Comparison of ENCODE assay signal across 10 cellular contexts in the genomic region with DNA sequence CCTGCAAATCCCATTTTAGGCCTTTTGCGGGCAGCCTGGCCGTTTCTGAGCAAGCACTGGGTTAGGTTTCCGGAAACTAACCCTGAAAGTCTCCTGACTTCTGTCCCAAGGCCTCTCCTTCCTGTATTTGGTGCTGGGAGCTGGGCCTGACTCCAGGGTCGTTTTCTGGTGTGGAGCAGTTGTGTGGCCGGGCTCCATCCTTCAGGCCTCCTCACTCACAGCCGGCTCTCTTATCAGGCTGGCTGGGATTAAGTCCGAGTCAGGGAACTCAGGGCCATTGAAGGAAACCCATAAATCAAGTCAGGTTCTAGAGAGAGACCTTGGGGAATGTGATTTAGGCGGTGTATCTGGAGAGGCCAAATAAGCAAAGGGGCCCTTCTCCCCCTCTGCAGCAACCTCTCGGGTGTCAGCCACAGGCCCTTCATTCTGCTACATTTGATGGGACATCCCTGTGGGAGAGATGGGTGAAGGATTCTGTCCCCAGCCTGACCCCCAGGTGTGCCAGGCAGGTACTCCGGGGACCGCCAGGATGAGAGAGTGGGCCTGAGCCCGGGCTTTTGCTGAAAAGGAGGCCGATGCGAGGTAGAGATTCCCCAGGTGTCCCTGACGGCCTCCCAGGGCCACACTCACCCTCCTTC. TPM values are rescaled to one million over a fixed set of nuclear protein-coding genes. Genes with fewer than 3 reads are reported as not detected.
A peak's percentile ranks its signal among the peaks of the same experiment; 100 is the strongest.
DNase-seq lines count a peak whose midpoint lies in the region; ATAC-seq and TF ChIP-seq lines count a peak whose summit lies in the region.
"Had no signal": no experiment of that assay in that cellular context is flagged by ENCODE, and none has a peak within 500 bp of the region (broad histone marks: within the 10 kb centered on the region; RNA-seq: fewer than 3 reads in every experiment).

No MANE protein-coding gene starts in this region.

- TF ChIP-seq CTCF in foreskin keratinocyte (conservative IDR thresholded peaks at IDR 0.05) (no peak), prostate gland (IDR thresholded peaks at IDR 0.05) (no peak), ascending aorta (IDR thresholded peaks at IDR 0.05) (no peak)

- peaks cover 90% of the 10 kb centered on the region for H3K27me3 ChIP-seq in H7 (ENCODE audit: control insufficient read depth, insufficient read depth, low read length)
- H3K27me3 ChIP-seq in foreskin keratinocyte: no peaks in the 10 kb centered on the region
- no peaks in the 10 kb centered on the region for H3K27me3 ChIP-seq in prostate gland (replicated peaks; ENCODE audit: insufficient read depth)
- peaks cover 21% of the 10 kb centered on the region for H3K27me3 ChIP-seq in ascending aorta

- intact Hi-C loops in prostate gland (cut with DNase I) (no loop called here), ascending aorta (cut with DNase I) (no loop called here)

- H3K36me3 ChIP-seq in H7 (replicated peaks; ENCODE audit: control insufficient read depth, insufficient read depth, low read length): no peaks in the 10 kb centered on the region
- H3K36me3 ChIP-seq in prostate gland: no peaks in the 10 kb centered on the region
- no peaks in the 10 kb centered on the region for H3K36me3 ChIP-seq in ascending aorta

- H3K27ac ChIP-seq in foreskin keratinocyte (peak overlapping the region; percentile 76), prostate gland (peak overlapping the region; percentile 68 to 75), ascending aorta (no peak overlapping the region)

- ATAC-seq in foreskin keratinocyte (no peak), GM18517 (IDR thresholded peaks at IDR 0.05; ENCODE audit: unreplicated experiment) (no peak)

- H3K4me1 ChIP-seq in foreskin keratinocyte (peaks cover 18% of the 10 kb centered on the region), prostate gland (replicated peaks) (peaks cover 4% of the 10 kb centered on the region), ascending aorta (peaks cover 2 to 11% of the 10 kb centered on the region in 2 donors)

- H3K4me3 ChIP-seq in H7 (ENCODE audit: insufficient read depth, low read depth, low read length) (no peak overlapping the region; the same call in 1 of the 2 replicates), prostate gland (peak overlapping the region; percentile 47 to 59), ascending aorta (no peak overlapping the region)

- DNase-seq in H7 (peak; percentile 55), SK-N-DZ (ENCODE audit: low spot score) (peak; percentile 71), foreskin keratinocyte (peak in 1 of 2 donors; percentile 58), prostate gland (ENCODE audit: low spot score) (no peak), NCI-H524 (lab: John Stamatoyannopoulos, UW) (no peak), hepatic stellate cell (ENCODE audit: low spot score) (no peak), ascending aorta (ENCODE audit: low spot score in 2 of 2) (no peak)
- DNase-seq: effector CD4-positive, alpha-beta T cell; NCI-H526 had no signal

- no peaks in the 10 kb centered on the region for H3K9me3 ChIP-seq in prostate gland
- no peaks in the 10 kb centered on the region for H3K9me3 ChIP-seq in ascending aorta

- 39% methylated on average over 15 of the region's 15 CpGs for WGBS in prostate gland

- TF ChIP-seq POLR2A in prostate gland (IDR thresholded peaks at IDR 0.05): no peak

RNA-seq across cellular contexts. Expression of a gene that starts 3.3 kb away (rescaled TPM):
- 0.11 and 1.1 TPM in 2 replicates for total RNA-seq in H7 (2014; rRNA removed; shearing (Covaris generic))
- 61.7 and 63.5 TPM in 2 replicates for polyA plus RNA-seq in SK-N-DZ (2014; cell fraction: cytosol; rRNA removed)
- polyA plus RNA-seq in SK-N-DZ (2014; cell fraction: nucleus; rRNA removed): 52.1 and 84.8 TPM in 2 replicates
- total RNA-seq in foreskin keratinocyte (8.3 and 9.0 TPM in 2 replicates), prostate gland (10 to 100 TPM; 10.4 to 19.9 TPM), ascending aorta (not detected)
- 8.9 and 9.4 TPM in 2 replicates for polyA plus RNA-seq in foreskin keratinocyte

Comparison
In these comparisons a context has a peak if more than half of its experiments do, and no peak if none do; other contexts are left out.
1. DNase-seq: peak in H7 (single experiment) and SK-N-DZ (single experiment); none in prostate gland (single experiment), NCI-H524 (0 of 2), hepatic stellate cell (single experiment) and ascending aorta (0 of 2).
2. H3K4me3 ChIP-seq: peak in prostate gland (2 of 2); none in H7 (single experiment) and ascending aorta (0 of 2).
3. H3K27ac ChIP-seq: peak in foreskin keratinocyte (single experiment) and prostate gland (2 of 2); none in ascending aorta (0 of 2).